ENCODE assay signal across 22 cellular contexts in genomic region chr7:18350678-18351077, GRCh38.
"Had no signal": no experiment of that assay in that cellular context is flagged by ENCODE, and none has a peak within 500 bp of the region (broad histone marks: within the 10 kb centered on the region; RNA-seq: fewer than 3 reads in every experiment).

No MANE protein-coding gene starts in this region.

- H3K27me3 Mint-ChIP-seq: naive thymus-derived CD8-positive, alpha-beta T cell had no signal

- H3K27ac ChIP-seq: dorsolateral prefrontal cortex, hepatocyte, pancreas, thyroid gland, upper lobe of right lung, vagina had no signal

- H3K4me1 ChIP-seq: pancreas, thyroid gland, upper lobe of right lung, vagina had no signal

- DNase-seq: cortex of kidney; dorsolateral prefrontal cortex; effector CD8-positive, alpha-beta T cell; foreskin melanocyte; head of caudate nucleus; left colon; left ventricle myocardium superior; mesendoderm; mucosa of descending colon; naive thymus-derived CD8-positive, alpha-beta T cell; occipital lobe; pancreas; right cardiac atrium; stimulated activated CD4-positive, alpha-beta T cell treated with anti-CD3 and anti-CD28 coated beads, Interleukin-2, amount 100 ng/mL, for 48 hours; stimulated activated naive CD4-positive, alpha-beta T cell treated with Interleukin-2 at 50 U/mL for 16 hours; thyroid gland; upper lobe of right lung had no signal

- H3K36me3 ChIP-seq: pancreas, thyroid gland, upper lobe of right lung, vagina had no signal

- H3K9me3 Mint-ChIP-seq: naive thymus-derived CD8-positive, alpha-beta T cell had no signal

- H3K4me3 Mint-ChIP-seq: naive thymus-derived CD8-positive, alpha-beta T cell had no signal

- H3K27ac Mint-ChIP-seq: progenitor cell of endocrine pancreas had no signal

- H3K4me2 ChIP-seq: hepatocyte, smooth muscle cell had no signal

- H3K9me3 ChIP-seq: mucosa of descending colon, pancreas, thyroid gland, upper lobe of right lung, vagina had no signal

- H3K36me3 Mint-ChIP-seq: naive thymus-derived CD8-positive, alpha-beta T cell had no signal

- H3K4me3 ChIP-seq: dorsolateral prefrontal cortex, hepatocyte, lung, mucosa of descending colon, pancreas, smooth muscle cell, thyroid gland, upper lobe of right lung, vagina had no signal

- H3K27me3 ChIP-seq: dorsolateral prefrontal cortex, hepatocyte, pancreas, thyroid gland, upper lobe of right lung, vagina had no signal
